ENCODE assay signal across 1 cellular context in genomic region chr4:84498203-84499026, GRCh38.
TF ChIP-seq lines count a peak whose summit lies in the region.

No MANE protein-coding gene starts in this region.

TF ChIP-seq in HEK293, 187 proteins besides CTCF, POLR2A, EP300 and RAD21 (continued from another document and continues in another):
- TF ChIP-seq ZNF18 (tag by site-specific recombination; IDR thresholded peaks at IDR 0.05): no peak
- no peak for TF ChIP-seq ZNF704 (tag by site-specific recombination; IDR thresholded peaks at IDR 0.05)
- TF ChIP-seq ZNF658 (tag by site-specific recombination; IDR thresholded peaks at IDR 0.05): no peak
- no peak for TF ChIP-seq SALL2 (tag by site-specific recombination; IDR thresholded peaks at IDR 0.05; ENCODE audit: borderline replicate concordance)
- no peak for TF ChIP-seq ZNF433 (tag by site-specific recombination; IDR thresholded peaks at IDR 0.05; ENCODE audit: low read depth)
- TF ChIP-seq ZNF585B (tag by site-specific recombination; IDR thresholded peaks at IDR 0.05): no peak
- no peak for TF ChIP-seq EGR2 (tag by site-specific recombination; IDR thresholded peaks at IDR 0.05; ENCODE audit: low read depth)
- peak; percentile 50; the same call in 1 of the 2 replicates for TF ChIP-seq ZFP37 (tag by site-specific recombination; IDR thresholded peaks at IDR 0.05)
- no peak for TF ChIP-seq ZNF747 (tag by site-specific recombination; IDR thresholded peaks at IDR 0.05)
- no peak for TF ChIP-seq ZNF248 (tag by site-specific recombination; IDR thresholded peaks at IDR 0.05)
- no peak for TF ChIP-seq ZNF140 (tag by site-specific recombination; IDR thresholded peaks at IDR 0.05)
- no peak for TF ChIP-seq PRDM4 (tag by site-specific recombination; IDR thresholded peaks at IDR 0.05)
- peak; percentile 22 for TF ChIP-seq GLIS2 (tag by site-specific recombination; IDR thresholded peaks at IDR 0.05)
- no peak for TF ChIP-seq IKZF3 (tag by site-specific recombination; IDR thresholded peaks at IDR 0.05)
- TF ChIP-seq ZNF266 (tag by site-specific recombination; IDR thresholded peaks at IDR 0.05; ENCODE audit: low read depth): no peak
- no peak for TF ChIP-seq SCRT2 (tag by site-specific recombination; IDR thresholded peaks at IDR 0.05)
- TF ChIP-seq ZNF521 (tag by site-specific recombination; IDR thresholded peaks at IDR 0.05): no peak
- TF ChIP-seq ZBTB20 (tag by site-specific recombination; IDR thresholded peaks at IDR 0.05): no peak
- TF ChIP-seq PATZ1 (tag by site-specific recombination; IDR thresholded peaks at IDR 0.05): peak; percentile 61; the same call in 1 of the 2 replicates
- TF ChIP-seq ZBTB44 (tag by site-specific recombination; IDR thresholded peaks at IDR 0.05): no peak
- TF ChIP-seq ZNF292 (tag by site-specific recombination; IDR thresholded peaks at IDR 0.05; ENCODE audit: borderline replicate concordance, low read depth): no peak
- no peak for TF ChIP-seq ZNF654 (tag by site-specific recombination; IDR thresholded peaks at IDR 0.05; ENCODE audit: low read depth)
- no peak for TF ChIP-seq ZNF146 (tag by site-specific recombination; IDR thresholded peaks at IDR 0.05)
- TF ChIP-seq ZNF768 (tag by site-specific recombination; IDR thresholded peaks at IDR 0.05): no peak
- TF ChIP-seq ZNF561 (tag by site-specific recombination; IDR thresholded peaks at IDR 0.05; ENCODE audit: borderline replicate concordance): no peak; the same call in 1 of the 2 replicates
- TF ChIP-seq ZBTB48 (tag by site-specific recombination; IDR thresholded peaks at IDR 0.05): no peak
- TF ChIP-seq BCL11B (tag by site-specific recombination; IDR thresholded peaks at IDR 0.05; ENCODE audit: low read depth): no peak
- no peak for TF ChIP-seq ZNF366 (tag by site-specific recombination; conservative IDR thresholded peaks at IDR 0.05)
- TF ChIP-seq ZNF239 (tag by site-specific recombination; IDR thresholded peaks at IDR 0.05): no peak
- TF ChIP-seq ZNF341 (tag by site-specific recombination; IDR thresholded peaks at IDR 0.05; ENCODE audit: low read depth): peak; percentile 92
- TF ChIP-seq ZNF792 (tag by site-specific recombination; IDR thresholded peaks at IDR 0.05): no peak
- TF ChIP-seq YY1 (tag by site-specific recombination; IDR thresholded peaks at IDR 0.05): peak; percentile 5; the same call in 1 of the 2 replicates
- TF ChIP-seq ZBTB11 (tag by site-specific recombination; conservative IDR thresholded peaks at IDR 0.05; ENCODE audit: low read depth): 0 out of 2 replicates have a peak, but pooled peaks have one; percentile 28
- no peak for TF ChIP-seq ZNF513 (tag by site-specific recombination; IDR thresholded peaks at IDR 0.05)
- peak; percentile 71; the same call in 1 of the 2 replicates for TF ChIP-seq HIC1 (tag by site-specific recombination; IDR thresholded peaks at IDR 0.05)
- TF ChIP-seq PBX3 (CRISPR knock-in tag; IDR thresholded peaks at IDR 0.05): no peak
- no peak for TF ChIP-seq ZNF114 (tag by site-specific recombination; IDR thresholded peaks at IDR 0.05)
- no peak for TF ChIP-seq ZNF112 (tag by site-specific recombination; IDR thresholded peaks at IDR 0.05)
- no peak for TF ChIP-seq ZNF280C (tag by site-specific recombination; IDR thresholded peaks at IDR 0.05)
- TF ChIP-seq ZNF324 (tag by site-specific recombination; IDR thresholded peaks at IDR 0.05): no peak
- no peak for TF ChIP-seq ZNF202 (tag by site-specific recombination; IDR thresholded peaks at IDR 0.05; ENCODE audit: borderline replicate concordance)
- TF ChIP-seq KLF1 (tag by site-specific recombination; IDR thresholded peaks at IDR 0.05): no peak
- no peak for TF ChIP-seq YY2 (tag by site-specific recombination; IDR thresholded peaks at IDR 0.05)
- 0 out of 2 replicates have a peak, but pooled peaks have one; percentile 46 for TF ChIP-seq FEZF1 (tag by site-specific recombination; IDR thresholded peaks at IDR 0.05)
- TF ChIP-seq ZNF157 (tag by site-specific recombination; IDR thresholded peaks at IDR 0.05): no peak
